7 cellular contexts compared by ENCODE assay signal in genomic region chr20:40049838-40050237, GRCh38.
"Had no signal": no experiment of that assay in that cellular context is flagged by ENCODE, and none has a peak within 500 bp of the region (broad histone marks: within the 10 kb centered on the region; RNA-seq: fewer than 3 reads in every experiment).

No MANE protein-coding gene starts in this region.

- DNase-seq: GM23248, GOT3, H7, IMR-90 had no signal

- FAIRE-seq: HTR-8/SVneo, K562 had no signal

- H3K9ac ChIP-seq: GM23248 had no signal

- H3K36me3 ChIP-seq: HAP-1 had no signal

- H3K4me1 ChIP-seq: HAP-1 had no signal

- H3K4me3 ChIP-seq: GM23248, HAP-1, K562 had no signal

- H3K27ac ChIP-seq: GM23248 had no signal
